ENCODE assay signal across 13 cellular contexts in genomic region chr13:23175920-23176319, GRCh38. TPM values are rescaled to one million over a fixed set of nuclear protein-coding genes. Genes with fewer than 3 reads are reported as not detected.
DNase-seq lines count a peak whose midpoint lies in the region; ATAC-seq, FAIRE-seq and TF ChIP-seq lines count a peak whose summit lies in the region.
"Had no signal": no experiment of that assay in that cellular context is flagged by ENCODE, and none has a peak within 500 bp of the region (broad histone marks: within the 10 kb centered on the region; RNA-seq: fewer than 3 reads in every experiment).

No MANE protein-coding gene starts in this region.

- H3K27ac Mint-ChIP-seq in nephron: no peak overlapping the region

- POLR2A ChIA-PET in GM12878 (lab: Charles Lee): no interaction called here

- no peak for FAIRE-seq in D721Med (lab: Jason Lieb, UNC)
- no peak for FAIRE-seq in GM12878 (lab: Jason Lieb, UNC)

- H3K9me3 ChIP-seq in Karpas-422 (ENCODE audit: low read length) (no peaks in the 10 kb centered on the region), GM12878 (replicated peaks; ENCODE audit: control insufficient read depth, insufficient read depth, low read length) (no peaks in the 10 kb centered on the region)
- H3K9me3 ChIP-seq: prostate gland, vagina had no signal

- no peaks in the 10 kb centered on the region for H3K27me3 ChIP-seq in Karpas-422 (ENCODE audit: low read length)
- peaks cover 0 to 2% of the 10 kb centered on the region in 2 experiments; a peak in 1 of 4 replicates for H3K27me3 ChIP-seq in GM12878 (replicated peaks in 1 of 2; ENCODE audit: control insufficient read depth in 2 of 2, insufficient read depth in 2 of 2, low read length in 1 of 2)
- H3K27me3 ChIP-seq: vagina had no signal

- H3K27me3 Mint-ChIP-seq in nephron (ENCODE audit: low read depth): no peaks in the 10 kb centered on the region

- in situ Hi-C loops in GM12878 (cut with MboI): no loop called here

- ATAC-seq in GM12878: no peak
- no peak for ATAC-seq in HG03571 (IDR thresholded peaks at IDR 0.05; ENCODE audit: unreplicated experiment)
- no peak for ATAC-seq in GM19397 (IDR thresholded peaks at IDR 0.05; ENCODE audit: unreplicated experiment)

- RAD21 ChIA-PET in GM12878 (lab: Charles Lee; ENCODE audit: unreplicated experiment): interaction anchor here (0.5 to 1.2 kb wide), 4 partner anchors 33 to 375 kb away, joined by 3 to 7 read pairs (median 4); no protein-coding TSS in a partner anchor

- H3K4me1 Mint-ChIP-seq in nephron: peaks cover 22% of the 10 kb centered on the region

- TF ChIP-seq CTCF in D721Med (IDR thresholded peaks at IDR 0.05; ENCODE audit: insufficient read depth, missing control alignments) (peak; percentile 35), GM12878 (IDR thresholded peaks at IDR 0.05 in 2 of 3, conservative IDR thresholded peaks at IDR 0.05 in 1 of 3; ENCODE audit: control insufficient read depth in 2 of 3, extremely low read depth in 1 of 3, insufficient read depth in 1 of 3, low read depth in 3 of 3, low read length in 3 of 3) (peak in 2 of 3 experiments; percentile 12 to 34; a peak in 2 of 6 replicates), nephron (IDR thresholded peaks at IDR 0.05; ENCODE audit: unreplicated experiment in 3 of 3) (peak in 2 of 3 experiments; percentile 37 to 50)

- no peak for TF ChIP-seq POLR2A in GM12878 (IDR thresholded peaks at IDR 0.05; ENCODE audit: low read depth, low read length)

- no peaks in the 10 kb centered on the region for H3K9me3 Mint-ChIP-seq in nephron

- SMC1A ChIA-PET in GM12878 (lab: Charles Lee; ENCODE audit: uncharacterized antibody, unreplicated experiment): interaction anchor here (0.7 kb wide), 1 partner anchor 38 kb away, joined by 3 read pairs; no protein-coding TSS in a partner anchor

- no peak for TF ChIP-seq RAD21 in GM12878 (IDR thresholded peaks at IDR 0.05; ENCODE audit: insufficient read depth, low read depth, low read length)

- CTCF ChIA-PET in GM12878 (lab: Yijun Ruan, JAX): interaction anchor here (0.6 to 1.5 kb wide), 4 partner anchors 21 to 375 kb away, joined by 3 to 8 read pairs (median 4); no protein-coding TSS in a partner anchor

- H3K79me2 ChIP-seq in Karpas-422 (ENCODE audit: low read length) (no peaks in the 10 kb centered on the region), GM12878 (ENCODE audit: control insufficient read depth, insufficient read depth, low read length) (no peaks in the 10 kb centered on the region)

- no peak for DNase-seq in D721Med (ENCODE audit: insufficient read length, low spot score)
- DNase-seq in Karpas-422: peak; percentile 64
- DNase-seq in GM12878 (ENCODE audit: low read depth, low spot score): no peak
- DNase-seq in stimulated activated CD8-positive, alpha-beta memory T cell treated with anti-CD3 and anti-CD28 coated beads, Interleukin-4, amount 100 ng/mL, for 48 hours: no peak
- DNase-seq in midbrain (lab: John Stamatoyannopoulos, UW): no peak
- DNase-seq: cortex of kidney had no signal

- H3K9ac ChIP-seq in Karpas-422 (ENCODE audit: low read length) (no peak overlapping the region), GM12878 (ENCODE audit: control insufficient read depth, insufficient read depth, low read length) (no peak overlapping the region)

- peaks cover 4% of the 10 kb centered on the region for H3K4me1 ChIP-seq in Karpas-422 (ENCODE audit: low read length)
- H3K4me1 ChIP-seq in GM12878 (ENCODE audit: control insufficient read depth, insufficient read depth, low read length): no peaks in the 10 kb centered on the region
- H3K4me1 ChIP-seq: prostate gland, vagina had no signal

- no TSS peak for BruUV-seq in GM12878 (replicated peaks; lab: Mats Ljungman, UMichigan)

- intact Hi-C loops in GM12878 (cut with micrococcal nuclease; ENCODE audit: unreplicated experiment): loop anchor here (5.0 kb wide), 1 partner anchor 374 kb away; no protein-coding TSS in a partner anchor

- no peak overlapping the region for H3K4me2 ChIP-seq in Karpas-422 (ENCODE audit: low read depth, low read length, poor library complexity, severe bottlenecking)
- H3K4me2 ChIP-seq in GM12878 (ENCODE audit: control insufficient read depth, insufficient read depth): no peak overlapping the region

- no peak overlapping the region for H3K4me3 ChIP-seq in Karpas-422 (ENCODE audit: low read length)
- H3K4me3 ChIP-seq in GM12878: no peak overlapping the region
- H3K4me3 ChIP-seq: prostate gland, vagina had no signal

- WGBS in GM12878 (ENCODE audit: insufficient coverage, insufficient replicate concordance, low lambda C conversion rate, missing lambda C conversion rate): 8% methylated on average over 1 of the region's 1 CpG

- H3K36me3 ChIP-seq in Karpas-422 (ENCODE audit: insufficient read depth, low read length) (no peaks in the 10 kb centered on the region), GM12878 (ENCODE audit: control insufficient read depth in 2 of 2, insufficient read depth in 2 of 2, low read length in 1 of 2) (no peaks in the 10 kb centered on the region)
- H3K36me3 ChIP-seq: prostate gland, vagina had no signal

- H4K20me1 ChIP-seq in Karpas-422 (ENCODE audit: insufficient read depth, low read depth, low read length): no peaks in the 10 kb centered on the region
- no peaks in the 10 kb centered on the region for H4K20me1 ChIP-seq in GM12878 (ENCODE audit: control insufficient read depth, insufficient read depth)

- H3K36me3 Mint-ChIP-seq in nephron (ENCODE audit: low read depth): no peaks in the 10 kb centered on the region

- no peak overlapping the region for H3K4me3 Mint-ChIP-seq in nephron

- no peak overlapping the region for H2AFZ ChIP-seq in Karpas-422 (ENCODE audit: low read length)
- H2AFZ ChIP-seq in GM12878 (ENCODE audit: control insufficient read depth, low read depth, low read length): no peak overlapping the region

- H3K9me2 ChIP-seq in Karpas-422 (replicated peaks; ENCODE audit: insufficient read depth, low read length): no peaks in the 10 kb centered on the region

- no peak for TF ChIP-seq EP300 in GM12878 (IDR thresholded peaks at IDR 0.05; ENCODE audit: borderline replicate concordance in 1 of 2, control insufficient read depth in 1 of 2, low read depth in 2 of 2, low read length in 2 of 2)

- H3K27ac ChIP-seq in Karpas-422 (ENCODE audit: low read length) (no peak overlapping the region), GM12878 (ENCODE audit: control insufficient read depth, insufficient read depth) (no peak overlapping the region)
- H3K27ac ChIP-seq: prostate gland, vagina had no signal

TF ChIP-seq in GM12878, 131 proteins besides CTCF, POLR2A, EP300 and RAD21:
- TF ChIP-seq BHLHE40 (IDR thresholded peaks at IDR 0.05; ENCODE audit: borderline replicate concordance in 1 of 2, low read depth in 2 of 2, low read length in 1 of 2) (no peak), POU2F2 (IDR thresholded peaks at IDR 0.05; ENCODE audit: borderline replicate concordance, low read depth, low read length) (no peak), YBX1 (IDR thresholded peaks at IDR 0.05) (no peak), ZNF207 (IDR thresholded peaks at IDR 0.05; ENCODE audit: borderline replicate concordance) (no peak), E2F4 (IDR thresholded peaks at IDR 0.05; ENCODE audit: low read depth, low read length) (no peak), SUZ12 (IDR thresholded peaks at IDR 0.05; ENCODE audit: unreplicated experiment) (no peak), SIN3A (IDR thresholded peaks at IDR 0.05; ENCODE audit: low read depth, low read length) (no peak), POLR2AphosphoS5 (IDR thresholded peaks at IDR 0.05; ENCODE audit: low read length) (no peak), HDAC6 (IDR thresholded peaks at IDR 0.05; ENCODE audit: unreplicated experiment) (no peak)

RNA-seq across cellular contexts. Expression of gene SGCG, which starts 4.9 kb away (rescaled TPM):
- not detected in 2 replicates for total RNA-seq in Karpas-422 (2014; rRNA removed; shearing (Covaris generic); ENCODE audit: low replicate concordance)
- not detected in 2 replicates for total RNA-seq in GM12878 (2013; cell fraction: nucleolus; rRNA removed)
- total RNA-seq in GM12878 (2014; rRNA removed) (not detected in 2 replicates), GM12878 (2014; rRNA removed; fragmentation: Illumina TruSeq; extraction: Trizol) (not detected in 2 replicates), GM12878 (2021) (not detected in 2 replicates)
- polyA plus RNA-seq in GM12878 (2011; ENCODE audit: low read depth): not detected
- polyA plus RNA-seq in GM12878 (2011; rRNA removed) (not detected in 2 replicates), GM12878 (2014; fragmentation: Illumina TruSeq; extraction: Trizol) (not detected in 2 replicates), GM12878 (2014; fragmentation: Nextera tagmentation; extraction: Ambion mirVana) (not detected), GM12878 (2014; rRNA removed) (not detected in 2 replicates), GM12878 (2016; fragmentation: Nextera tagmentation; extraction: Ambion mirVana) (not detected)
- polyA plus RNA-seq in GM12878 (2011; cell fraction: cytosol; rRNA removed): not detected in 2 replicates
- not detected in 2 replicates for polyA plus RNA-seq in GM12878 (2011; cell fraction: nucleus; rRNA removed)
- polyA plus RNA-seq in GM12878 (2012): not detected in 2 replicates
- not detected in 2 replicates for polyA minus RNA-seq in GM12878 (2011; rRNA and poly(A)+ RNA removed)
- polyA minus RNA-seq in GM12878 (2011; cell fraction: cytosol; rRNA and poly(A)+ RNA removed): not detected in 2 replicates
- polyA minus RNA-seq in GM12878 (2011; cell fraction: nucleus; rRNA and poly(A)+ RNA removed): not detected in 2 replicates
- total RNA-seq: HT1080; T-helper 2 cell treated with Interferon-gamma antibody and Interleukin-4, amounts not matched to agents 100 ng/mL and 5 ng/mL, for 36 hours; vagina had no signal
